14 cellular contexts compared by ENCODE assay signal in genomic region chr2:195590199-195590865, GRCh38.
"Had no signal": no experiment of that assay in that cellular context is flagged by ENCODE, and none has a peak within 500 bp of the region (broad histone marks: within the 10 kb centered on the region; RNA-seq: fewer than 3 reads in every experiment).

No MANE protein-coding gene starts in this region.

- DNase-seq: activated CD4-positive, alpha-beta T cell treated with anti-CD3 and anti-CD28 coated beads, Interleukin-2, amount 50 U/mL, for 48 hours; activated CD8-positive, alpha-beta memory T cell treated with anti-CD3 and anti-CD28 coated beads, Interleukin-2, amount 10 ng/mL, durations not matched to agents 7 days and 5 days; activated effector memory CD4-positive, alpha-beta T cell treated with anti-CD3 and anti-CD28 coated beads, Interleukin-2, amount 50 U/mL, for 16 hours; activated T-cell treated with anti-CD3 and anti-CD28 coated beads, Interleukin-2, amount 50 U/mL, for 24 hours; esophagus squamous epithelium; foreskin melanocyte; head of caudate nucleus; islet precursor cell had no signal

- H3K4me1 Mint-ChIP-seq: nephron had no signal

- H3K4me3 Mint-ChIP-seq: activated CD8-positive, alpha-beta memory T cell treated with anti-CD3 and anti-CD28 coated beads, Interleukin-2, amount 10 ng/mL, durations not matched to agents 7 days and 5 days; activated T-cell treated with anti-CD3 and anti-CD28 coated beads, Interleukin-2, amount 50 U/mL, for 24 hours; nephron; T-helper 2 cell treated with Interferon-gamma antibody and Interleukin-4, amounts not matched to agents 5 μg/mL and 100 μg/mL, for 36 hours had no signal

- ATAC-seq: activated CD4-positive, CD25-positive, alpha-beta regulatory T cell treated with anti-CD3 and anti-CD28 coated beads, Interleukin-2, amount 50 U/mL, for 24 hours; activated CD8-positive, alpha-beta memory T cell treated with anti-CD3 and anti-CD28 coated beads, Interleukin-2, amount 10 ng/mL, durations not matched to agents 7 days and 5 days; activated naive CD4-positive, alpha-beta T cell treated with anti-CD3 and anti-CD28 coated beads, Interleukin-2, amount 50 U/mL, for 72 hours had no signal

- H3K9me3 ChIP-seq: esophagus squamous epithelium, tibial nerve had no signal

- H3K27ac Mint-ChIP-seq: activated CD8-positive, alpha-beta memory T cell treated with anti-CD3 and anti-CD28 coated beads, Interleukin-2, amount 10 ng/mL, durations not matched to agents 7 days and 5 days; activated naive CD4-positive, alpha-beta T cell treated with anti-CD3 and anti-CD28 coated beads, Interleukin-2, amount 50 U/mL, for 72 hours; activated T-cell treated with anti-CD3 and anti-CD28 coated beads, Interleukin-2, amount 50 U/mL, for 24 hours; T-helper 2 cell treated with Interferon-gamma antibody and Interleukin-4, amounts not matched to agents 5 μg/mL and 100 μg/mL, for 36 hours had no signal

- H3K27me3 ChIP-seq: esophagus squamous epithelium, tibial nerve had no signal

- H3K9me3 Mint-ChIP-seq: activated T-cell treated with anti-CD3 and anti-CD28 coated beads, Interleukin-2, amount 50 U/mL, for 24 hours; nephron had no signal

- H3K4me2 ChIP-seq: smooth muscle cell had no signal

- H3K4me1 ChIP-seq: esophagus squamous epithelium, tibial nerve had no signal

- H3K36me3 ChIP-seq: esophagus squamous epithelium, tibial nerve had no signal

- H3K4me3 ChIP-seq: esophagus squamous epithelium, smooth muscle cell, tibial nerve had no signal

- H3K27ac ChIP-seq: esophagus squamous epithelium, tibial nerve had no signal

- H3K36me3 Mint-ChIP-seq: activated CD8-positive, alpha-beta memory T cell treated with anti-CD3 and anti-CD28 coated beads, Interleukin-2, amount 10 ng/mL, durations not matched to agents 7 days and 5 days had no signal

- H3K27me3 Mint-ChIP-seq: activated CD8-positive, alpha-beta memory T cell treated with anti-CD3 and anti-CD28 coated beads, Interleukin-2, amount 10 ng/mL, durations not matched to agents 7 days and 5 days; activated T-cell treated with anti-CD3 and anti-CD28 coated beads, Interleukin-2, amount 50 U/mL, for 24 hours had no signal
